In genomic region chr17:44193326-44194084, GRCh38 we compare ENCODE assay signal across 21 cellular contexts. TPM values are rescaled to one million over a fixed set of nuclear protein-coding genes. Genes with fewer than 3 reads are reported as not detected.
A peak's percentile ranks its signal among the peaks of the same experiment; 100 is the strongest.
DNase-seq lines count a peak whose midpoint lies in the region; ATAC-seq and TF ChIP-seq lines count a peak whose summit lies in the region.
"Had no signal": no experiment of that assay in that cellular context is flagged by ENCODE, and none has a peak within 500 bp of the region (broad histone marks: within the 10 kb centered on the region; RNA-seq: fewer than 3 reads in every experiment).

No MANE protein-coding gene starts in this region.

- DNase-seq in cardiac muscle cell (ENCODE audit: low read depth in 1 of 2, low spot score in 1 of 2), result no peak
- DNase-seq in cardiac septum (ENCODE audit: low spot score), result no peak
- DNase-seq in WTC11 (ENCODE audit: low spot score), result no peak
- no peak for DNase-seq in mesendoderm
- DNase-seq in suprapubic skin (ENCODE audit: low spot score in 2 of 2), result no peak
- DNase-seq in NCI-H748 (lab: John Stamatoyannopoulos, UW; ENCODE audit: unreplicated experiment), result no peak
- no peak for DNase-seq in stimulated activated CD8-positive, alpha-beta memory T cell treated with anti-CD3 and anti-CD28 coated beads, Interleukin-4, amount 100 ng/mL, for 48 hours
- DNase-seq: cortex of kidney, HCEC 1CT, NCI-H187 treated with DMSO at 0.1 percent for 48 hours, NCI-H510A treated with DMSO at 0.1 percent for 48 hours, OCI-M1, retina, T1000 had no signal

- H3K27ac Mint-ChIP-seq in WTC11, result peak overlapping the region; percentile 78; the same call in 1 of the 2 replicates
- H3K27ac Mint-ChIP-seq: natural killer cell treated with Interleukin-12 subunit alpha and Interleukin-12 subunit beta and Interleukin-15 and Interleukin-18, amount 100 ng/mL, for 72 hours had no signal

- H3K9me3 Mint-ChIP-seq in WTC11, result no peaks in the 10 kb centered on the region
- H3K9me3 Mint-ChIP-seq: natural killer cell treated with Interleukin-12 subunit alpha and Interleukin-12 subunit beta and Interleukin-15 and Interleukin-18, amount 100 ng/mL, for 72 hours had no signal

- H3K27ac ChIP-seq in cardiac muscle cell (peak overlapping the region; percentile 49), mesendoderm (ENCODE audit: low read depth, low read length) (no peak overlapping the region), suprapubic skin (peak overlapping the region; percentile 47)

- H3K9me3 ChIP-seq in cardiac muscle cell (ENCODE audit: low read depth) (no peaks in the 10 kb centered on the region), suprapubic skin (no peaks in the 10 kb centered on the region)

- ATAC-seq in WTC11 (no peak), HG03108 (IDR thresholded peaks at IDR 0.05; ENCODE audit: unreplicated experiment) (no peak)
- ATAC-seq: natural killer cell treated with Interleukin-12 subunit alpha and Interleukin-12 subunit beta and Interleukin-15 and Interleukin-18, amount 100 ng/mL, for 72 hours had no signal

- H3K4me3 Mint-ChIP-seq in WTC11, result no peak overlapping the region
- H3K4me3 Mint-ChIP-seq: natural killer cell treated with Interleukin-12 subunit alpha and Interleukin-12 subunit beta and Interleukin-15 and Interleukin-18, amount 100 ng/mL, for 72 hours had no signal

- peak overlapping the region; percentile 22 for H3K56ac ChIP-seq in mesendoderm (ENCODE audit: low read length)

- no peak overlapping the region for H3K18ac ChIP-seq in mesendoderm (ENCODE audit: low read length)

- intact Hi-C loops in cardiac septum (cut with DNase I), result no loop called here

- no CpG with 5 or more reads among the region's 14 CpGs for WGBS in mesendoderm (ENCODE audit: extremely low coverage, insufficient coverage, low lambda C conversion rate)
- 88% methylated on average over 6 of the region's 14 CpGs for WGBS in suprapubic skin

- peaks cover 6% of the 10 kb centered on the region for H3K4me1 ChIP-seq in cardiac muscle cell (ENCODE audit: low read depth)
- H3K4me1 ChIP-seq in mesendoderm (ENCODE audit: control insufficient read depth, low read depth, low read length), result peaks cover 4% of the 10 kb centered on the region
- peaks cover 19% of the 10 kb centered on the region for H3K4me1 ChIP-seq in suprapubic skin

- CTCF ChIA-PET in WTC11 (lab: Charles Lee), result interaction anchor here (1.2 to 2.4 kb wide), 2 partner anchors 13 to 16 kb away, joined by 3 to 7 read pairs; no protein-coding TSS in a partner anchor

- H2AK5ac ChIP-seq in mesendoderm (ENCODE audit: low read length), result no peak overlapping the region

- no peaks in the 10 kb centered on the region for H3K27me3 Mint-ChIP-seq in WTC11 (ENCODE audit: low read depth)
- H3K27me3 Mint-ChIP-seq: natural killer cell treated with Interleukin-12 subunit alpha and Interleukin-12 subunit beta and Interleukin-15 and Interleukin-18, amount 100 ng/mL, for 72 hours had no signal

- no peak overlapping the region for H2BK120ac ChIP-seq in mesendoderm (ENCODE audit: low read depth, low read length)

- no peak overlapping the region for H3K23ac ChIP-seq in mesendoderm (ENCODE audit: low read length)

- no peak overlapping the region for H3K4me2 ChIP-seq in mesendoderm (ENCODE audit: low read length)

- H3K79me2 ChIP-seq in mesendoderm (ENCODE audit: control insufficient read depth, insufficient read depth, low read length), result peaks cover 19% of the 10 kb centered on the region

- TF ChIP-seq CTCF in cardiac muscle cell (IDR thresholded peaks at IDR 0.05; ENCODE audit: low read depth, low read length) (no peak), WTC11 (IDR thresholded peaks at IDR 0.05) (no peak), suprapubic skin (IDR thresholded peaks at IDR 0.05) (no peak)

- H4K8ac ChIP-seq in mesendoderm (ENCODE audit: low read depth, low read length), result no peak overlapping the region

- H3K27me3 ChIP-seq in cardiac muscle cell (no peaks in the 10 kb centered on the region), mesendoderm (ENCODE audit: insufficient read depth, low read length, poor library complexity) (no peaks in the 10 kb centered on the region), suprapubic skin (no peaks in the 10 kb centered on the region)

- no peak overlapping the region for H3K4ac ChIP-seq in mesendoderm (ENCODE audit: low read depth, low read length)

- H4K5ac ChIP-seq in mesendoderm (ENCODE audit: low read length), result no peak overlapping the region

- TF ChIP-seq POLR2A in suprapubic skin (IDR thresholded peaks at IDR 0.05), result no peak

- H2BK5ac ChIP-seq in mesendoderm (ENCODE audit: low read length), result no peak overlapping the region

- POLR2A ChIA-PET in WTC11 (lab: Charles Lee), result no interaction called here

- H3K4me3 ChIP-seq in cardiac muscle cell (no peak overlapping the region), mesendoderm (ENCODE audit: low read length) (no peak overlapping the region), suprapubic skin (no peak overlapping the region)
- H3K4me3 ChIP-seq: lung had no signal

- peaks cover 13% of the 10 kb centered on the region for H3K79me1 ChIP-seq in mesendoderm (ENCODE audit: low read length)

- H3K9ac ChIP-seq in mesendoderm (ENCODE audit: low read length), result no peak overlapping the region

- H3K36me3 Mint-ChIP-seq in WTC11, result peaks cover 46% of the 10 kb centered on the region

- H2BK15ac ChIP-seq in mesendoderm (replicated peaks; ENCODE audit: low read depth), result no peak overlapping the region

- H3K4me1 Mint-ChIP-seq in WTC11, result peaks cover 28% of the 10 kb centered on the region

- TF ChIP-seq EP300 in suprapubic skin (IDR thresholded peaks at IDR 0.05), result no peak

- peaks cover 27% of the 10 kb centered on the region for H3K36me3 ChIP-seq in cardiac muscle cell
- H3K36me3 ChIP-seq in mesendoderm (ENCODE audit: control insufficient read depth, insufficient read depth, low read length), result peaks cover 15% of the 10 kb centered on the region
- peaks cover 71% of the 10 kb centered on the region for H3K36me3 ChIP-seq in suprapubic skin

TF ChIP-seq in WTC11, 78 proteins besides CTCF, POLR2A, EP300 and RAD21 (continues in another document):
- no peak for TF ChIP-seq FOXJ3 (CRISPR knock-in tag; IDR thresholded peaks at IDR 0.05; ENCODE audit: borderline replicate concordance)
- TF ChIP-seq ZNF425 (CRISPR knock-in tag; conservative IDR thresholded peaks at IDR 0.05), result no peak
- no peak for TF ChIP-seq ATF2 (CRISPR knock-in tag; IDR thresholded peaks at IDR 0.05; ENCODE audit: borderline replicate concordance, low read depth)
- no peak for TF ChIP-seq HMGA2 (CRISPR knock-in tag; IDR thresholded peaks at IDR 0.05)
- TF ChIP-seq SOX15 (CRISPR knock-in tag; IDR thresholded peaks at IDR 0.05), result no peak
- no peak for TF ChIP-seq NR1H2 (CRISPR knock-in tag; IDR thresholded peaks at IDR 0.05)

RNA-seq across cellular contexts. Expression of gene ATXN7L3, which starts 6.2 kb away (rescaled TPM):
- total RNA-seq in cardiac muscle cell (79.0 and 91.0 TPM in 2 replicates), cardiac septum (37.8 TPM), WTC11 (2021) (113 to 124 TPM (median 114 TPM) in 3 replicates), suprapubic skin (10 to 100 TPM; 44.1 to 75.0 (median 67.3) TPM)
- polyA plus RNA-seq in cardiac muscle cell, result 24.7 and 31.4 TPM in 2 replicates
- polyA plus RNA-seq in mesendoderm (2013, experiment 1 of 2), result 48.5 TPM
- 47.5 TPM for polyA plus RNA-seq in mesendoderm (2013, experiment 2 of 2)

RNA-seq across cellular contexts. Expression of gene TMUB2, which starts 6.7 kb away (rescaled TPM):
- total RNA-seq in cardiac muscle cell (31.3 and 43.9 TPM in 2 replicates), cardiac septum (20.5 TPM), WTC11 (2021) (21.9 to 26.9 TPM (median 25.3 TPM) in 3 replicates), suprapubic skin (10 to 100 TPM; 31.5 to 48.8 (median 36.1) TPM)
- polyA plus RNA-seq in cardiac muscle cell, result 40.5 and 50.7 TPM in 2 replicates
- polyA plus RNA-seq in mesendoderm (2013, experiment 1 of 2), result 11.7 TPM
- 11.4 TPM for polyA plus RNA-seq in mesendoderm (2013, experiment 2 of 2)

RNA-seq across cellular contexts. Expression of gene ASB16, which starts 23.0 kb away (rescaled TPM):
- total RNA-seq in cardiac muscle cell (3.1 and 6.4 TPM in 2 replicates), cardiac septum (8.9 TPM), WTC11 (2021) (0.11 to 0.23 TPM (median 0.14 TPM) in 3 replicates), suprapubic skin (not detected)
- polyA plus RNA-seq in cardiac muscle cell, result 5.5 and 6.4 TPM in 2 replicates
- polyA plus RNA-seq in mesendoderm (2013, experiment 1 of 2), result not detected
- polyA plus RNA-seq in mesendoderm (2013, experiment 2 of 2), result not detected
- total RNA-seq: astrocyte, epithelial cell of proximal tubule, SK-MEL-5, subcutaneous adipose tissue had no signal

RNA-seq across cellular contexts. Expression of gene UBTF, which starts 26.0 kb away (rescaled TPM):
- total RNA-seq in cardiac muscle cell (70.6 and 75.0 TPM in 2 replicates), cardiac septum (53.1 TPM), WTC11 (2021) (69.5 to 77.1 TPM (median 75.9 TPM) in 3 replicates), suprapubic skin (100 to 1,000 TPM in 1 of 4 donors, 10 to 100 TPM in 3; 54.8 to 102 (median 71.8) TPM)
- polyA plus RNA-seq in cardiac muscle cell, result 51.1 and 52.1 TPM in 2 replicates
- polyA plus RNA-seq in mesendoderm (2013, experiment 1 of 2), result 78.1 TPM
- 78.4 TPM for polyA plus RNA-seq in mesendoderm (2013, experiment 2 of 2)

RNA-seq across cellular contexts. Expression of gene HROB, which starts 51.8 kb away (rescaled TPM):
- 3.6 and 9.6 TPM in 2 replicates for total RNA-seq in cardiac muscle cell
- 7.8 and 15.6 TPM in 2 replicates for polyA plus RNA-seq in cardiac muscle cell
- 0.65 TPM for total RNA-seq in cardiac septum
- total RNA-seq in WTC11 (2021), result 22.4 to 23.9 TPM (median 23.7 TPM) in 3 replicates
- polyA plus RNA-seq in mesendoderm (2013, experiment 1 of 2), result 10.7 TPM
- polyA plus RNA-seq in mesendoderm (2013, experiment 2 of 2), result 10.4 TPM
- total RNA-seq in suprapubic skin, result 1 to 10 TPM; 1.6 to 3.7 (median 2.4) TPM
